26 cellular contexts compared by ENCODE assay signal in the genomic region with DNA sequence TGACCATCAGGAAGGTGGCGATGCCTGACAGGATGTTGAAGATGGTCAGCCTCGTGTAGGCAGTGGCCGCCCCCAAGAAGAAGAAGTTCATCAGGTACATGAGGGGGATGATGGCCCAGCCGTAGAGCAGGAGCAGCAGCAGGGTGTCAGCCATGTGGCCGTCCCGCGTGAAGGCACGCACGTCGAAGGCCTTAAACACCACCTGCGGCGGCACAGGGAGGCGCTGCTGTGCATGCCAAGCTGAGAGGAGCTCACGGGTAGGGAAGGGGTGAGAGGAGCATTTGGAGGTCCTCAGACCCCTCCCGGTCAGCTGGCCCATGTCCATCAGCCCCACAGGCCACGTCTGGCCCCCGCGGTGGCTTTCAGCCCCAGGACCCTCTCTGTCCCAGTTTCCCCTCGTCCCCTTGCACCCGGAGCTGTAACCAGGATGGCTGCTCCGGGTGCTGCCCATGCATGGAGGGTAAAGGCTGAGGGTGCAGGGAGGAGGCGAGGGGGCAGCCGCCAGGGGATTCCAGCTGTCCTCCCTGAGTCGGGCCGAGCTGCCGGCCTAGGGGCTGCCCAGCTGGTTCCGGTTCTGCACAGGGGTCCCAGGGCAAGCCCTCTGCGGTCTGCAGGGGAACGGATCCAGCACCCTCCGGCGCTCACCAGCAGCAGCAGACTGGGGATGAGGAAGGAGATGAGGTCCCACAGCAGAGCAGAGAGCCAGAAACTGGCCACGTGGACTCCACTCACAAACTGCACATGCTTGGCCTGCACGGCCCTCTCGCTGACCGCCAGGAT. TPM values are rescaled to one million over a fixed set of nuclear protein-coding genes. Genes with fewer than 3 reads are reported as not detected.
"Had no signal": no experiment of that assay in that cellular context is flagged by ENCODE, and none has a peak within 500 bp of the region (broad histone marks: within the 10 kb centered on the region; RNA-seq: fewer than 3 reads in every experiment).

No MANE protein-coding gene starts in this region.

- H3K4me2 ChIP-seq: KMS-11 had no signal

- DNase-seq: activated CD4-positive, alpha-beta T cell treated with anti-CD3 and anti-CD28 coated beads for 4 hours; activated CD8-positive, alpha-beta memory T cell treated with anti-CD3 and anti-CD28 coated beads, Interleukin-2, amount 50 U/mL, for 48 hours; activated CD8-positive, alpha-beta T cell treated with anti-CD3 and anti-CD28 coated beads, Interleukin-2, amount 10 ng/mL, durations not matched to agents 7 days and 5 days; activated effector memory CD4-positive, alpha-beta T cell treated with anti-CD3 and anti-CD28 coated beads, Interleukin-2, amount 50 U/mL, for 16 hours; activated naive CD4-positive, alpha-beta T cell treated with Interleukin-2 at 50 U/mL for 16 hours; activated naive CD8-positive, alpha-beta T cell treated with anti-CD3 and anti-CD28 coated beads, Interleukin-2, amount 50 U/mL, for 24 hours; activated T-cell treated with anti-CD3 and anti-CD28 coated beads, Interleukin-2, amount 50 U/mL, for 1 hour; amniotic stem cell; body of pancreas; NCI-H1092; NCI-H1417; NCI-H1694; NCI-H2029; NCI-H2107; NCI-H2171 treated with DMSO at 0.1 percent for 48 hours; NCI-H226; NCI-H526 treated with DMSO at 0.1 percent for 48 hours; NCI-H82; T-helper 1 cell had no signal

- H3K27ac Mint-ChIP-seq: activated CD8-positive, alpha-beta T cell treated with anti-CD3 and anti-CD28 coated beads, Interleukin-2, amount 10 ng/mL, durations not matched to agents 7 days and 5 days; activated naive CD4-positive, alpha-beta T cell treated with anti-CD3 and anti-CD28 coated beads, Interleukin-2, amount 50 U/mL, for 72 hours; activated naive CD8-positive, alpha-beta T cell treated with anti-CD3 and anti-CD28 coated beads, Interleukin-2, amount 50 U/mL, for 24 hours; activated T-helper 1 cell treated with anti-CD3 and anti-CD28 coated beads, Interleukin-12 subunit alpha, Interleukin-12 subunit beta, Interleukin-2, Interleukin-4 antibody, amounts not matched to agents 30 ng/mL and 10 ng/mL and 1 ng/mL, durations not matched to agents 14 hours and 24 hours and 36 hours had no signal

- ATAC-seq: activated CD8-positive, alpha-beta T cell treated with anti-CD3 and anti-CD28 coated beads, Interleukin-2, amount 10 ng/mL, durations not matched to agents 7 days and 5 days; activated naive CD4-positive, alpha-beta T cell treated with anti-CD3 and anti-CD28 coated beads, Interleukin-2, amount 50 U/mL, for 72 hours; activated naive CD8-positive, alpha-beta T cell treated with anti-CD3 and anti-CD28 coated beads, Interleukin-2, amount 50 U/mL, for 24 hours; body of pancreas; Right ventricle myocardium inferior had no signal

- H3K9me3 ChIP-seq: ascending aorta, body of pancreas had no signal

- H3K4me3 ChIP-seq: ascending aorta, body of pancreas, SK-N-MC had no signal

- H3K27ac ChIP-seq: ascending aorta, body of pancreas, KMS-11, SK-N-MC, VCaP had no signal

- H3K36me3 Mint-ChIP-seq: activated naive CD4-positive, alpha-beta T cell treated with anti-CD3 and anti-CD28 coated beads, Interleukin-2, amount 50 U/mL, for 72 hours had no signal

- H3K4me1 ChIP-seq: ascending aorta, body of pancreas had no signal

- H3K4me3 Mint-ChIP-seq: activated CD8-positive, alpha-beta T cell treated with anti-CD3 and anti-CD28 coated beads, Interleukin-2, amount 10 ng/mL, durations not matched to agents 7 days and 5 days; activated naive CD8-positive, alpha-beta T cell treated with anti-CD3 and anti-CD28 coated beads, Interleukin-2, amount 50 U/mL, for 24 hours; activated T-helper 1 cell treated with anti-CD3 and anti-CD28 coated beads, Interleukin-12 subunit alpha, Interleukin-12 subunit beta, Interleukin-2, Interleukin-4 antibody, amounts not matched to agents 30 ng/mL and 10 ng/mL and 1 ng/mL, durations not matched to agents 14 hours and 24 hours and 36 hours had no signal

- H3K4me1 Mint-ChIP-seq: activated naive CD8-positive, alpha-beta T cell treated with anti-CD3 and anti-CD28 coated beads, Interleukin-2, amount 50 U/mL, for 24 hours had no signal

- H3K27me3 ChIP-seq: ascending aorta, body of pancreas had no signal

- H3K9me3 Mint-ChIP-seq: activated naive CD4-positive, alpha-beta T cell treated with anti-CD3 and anti-CD28 coated beads, Interleukin-2, amount 50 U/mL, for 72 hours; activated naive CD8-positive, alpha-beta T cell treated with anti-CD3 and anti-CD28 coated beads, Interleukin-2, amount 50 U/mL, for 24 hours; activated T-helper 1 cell treated with anti-CD3 and anti-CD28 coated beads, Interleukin-12 subunit alpha, Interleukin-12 subunit beta, Interleukin-2, Interleukin-4 antibody, amounts not matched to agents 30 ng/mL and 10 ng/mL and 1 ng/mL, durations not matched to agents 14 hours and 24 hours and 36 hours had no signal

- H3K27me3 Mint-ChIP-seq: activated naive CD8-positive, alpha-beta T cell treated with anti-CD3 and anti-CD28 coated beads, Interleukin-2, amount 50 U/mL, for 24 hours had no signal

RNA-seq across cellular contexts. Expression of a gene that starts 48.7 kb away (rescaled TPM):
- total RNA-seq: ascending aorta had no signal
